Comparison of ENCODE assay signal across 8 cellular contexts in genomic region chr9:97237951-97238851, GRCh38.
DNase-seq lines count a peak whose midpoint lies in the region; ATAC-seq and TF ChIP-seq lines count a peak whose summit lies in the region.

No MANE protein-coding gene starts in this region.

- no peak for TF ChIP-seq CTCF in colonic mucosa (IDR thresholded peaks at IDR 0.05)

- CTCF ChIA-PET in HEK293T (lab: Yijun Ruan, JAX): interaction anchor here (0.6 kb wide), 1 partner anchor 149 kb away, joined by 3 read pairs; no protein-coding TSS in a partner anchor
- CTCF ChIA-PET in activated CD4-positive, alpha-beta T cell treated with anti-CD3 and anti-CD28 coated beads, Interleukin-2, amount 10 ng/mL, durations not matched to agents 7 days and 5 days (lab: Charles Lee): interaction anchor here (1.4 to 2.3 kb wide), 2 partner anchors 17 to 382 kb away, joined by 6 to 9 read pairs; no protein-coding TSS in a partner anchor

- H3K4me1 Mint-ChIP-seq in activated CD4-positive, alpha-beta T cell treated with anti-CD3 and anti-CD28 coated beads, Interleukin-2, amount 10 ng/mL, durations not matched to agents 7 days and 5 days: peaks cover 25% of the 10 kb centered on the region

- peak overlapping the region; percentile 59 for H3K4me3 ChIP-seq in colonic mucosa

- no peaks in the 10 kb centered on the region for H3K27me3 ChIP-seq in colonic mucosa

- H3K36me3 Mint-ChIP-seq in activated CD4-positive, alpha-beta T cell treated with anti-CD3 and anti-CD28 coated beads, Interleukin-2, amount 10 ng/mL, durations not matched to agents 7 days and 5 days (ENCODE audit: low read depth): no peaks in the 10 kb centered on the region

- peak overlapping the region; percentile 88 for H3K4me3 Mint-ChIP-seq in activated CD4-positive, alpha-beta T cell treated with anti-CD3 and anti-CD28 coated beads, Interleukin-2, amount 10 ng/mL, durations not matched to agents 7 days and 5 days

- H3K27ac ChIP-seq in colonic mucosa: peak overlapping the region; percentile 41

- H3K9ac ChIP-seq in colonic mucosa (ENCODE audit: low read depth in 2 of 2, low read length in 2 of 2): peak overlapping the region; percentile 66 to 73

- H3K27me3 Mint-ChIP-seq in activated CD4-positive, alpha-beta T cell treated with anti-CD3 and anti-CD28 coated beads, Interleukin-2, amount 10 ng/mL, durations not matched to agents 7 days and 5 days: no peaks in the 10 kb centered on the region

- POLR2A ChIA-PET in HEK293T (lab: Yijun Ruan, JAX): interaction anchor here (0.6 to 2.3 kb wide), 16 partner anchors 9 to 396 kb away, joined by 3 to 21 read pairs (median 4); partner anchors contain the start of genes NCBP1 and TSTD2
- POLR2A ChIA-PET in activated CD4-positive, alpha-beta T cell treated with anti-CD3 and anti-CD28 coated beads, Interleukin-2, amount 10 ng/mL, durations not matched to agents 7 days and 5 days (lab: Charles Lee): interaction anchor here (1.3 kb wide), 1 partner anchor 395 kb away, joined by 4 read pairs; the partner anchor contains the start of gene TSTD2

- H3K9me3 Mint-ChIP-seq in activated CD4-positive, alpha-beta T cell treated with anti-CD3 and anti-CD28 coated beads, Interleukin-2, amount 10 ng/mL, durations not matched to agents 7 days and 5 days: no peaks in the 10 kb centered on the region

- peak overlapping the region; percentile 97 for H3K27ac Mint-ChIP-seq in activated CD4-positive, alpha-beta T cell treated with anti-CD3 and anti-CD28 coated beads, Interleukin-2, amount 10 ng/mL, durations not matched to agents 7 days and 5 days

- H3K36me3 ChIP-seq in colonic mucosa: no peaks in the 10 kb centered on the region

- DNase-seq in C1 segment of cervical spinal cord (lab: John Stamatoyannopoulos, UW) (peak; percentile 44 to 91 (median 78)), HEK293T (ENCODE audit: extremely low spot score) (peak; percentile 69), NCI-H460 (ENCODE audit: extremely low read depth, low read depth) (peak; percentile 28), colonic mucosa (peak; percentile 72), kidney glomerular epithelial cell (lab: John Stamatoyannopoulos, UW) (peak; percentile 78)
- DNase-seq in activated CD4-positive, alpha-beta T cell treated with anti-CD3 and anti-CD28 coated beads, Interleukin-2, amount 10 ng/mL, durations not matched to agents 7 days and 5 days: peak; percentile 89
- peak; percentile 53 to 54 for DNase-seq in stimulated activated CD4-positive, alpha-beta T cell treated with anti-CD3 and anti-CD28 coated beads, Interleukin-15, amount 100 ng/mL, for 1 hour (ENCODE audit: low read depth in 1 of 2, low spot score in 1 of 2)

- no peak for ATAC-seq in GM18858 (IDR thresholded peaks at IDR 0.05; ENCODE audit: unreplicated experiment)

- intact Hi-C loops in colonic mucosa (cut with DNase I): no loop called here

- H3K4me1 ChIP-seq in colonic mucosa: peaks cover 4% of the 10 kb centered on the region

- no peaks in the 10 kb centered on the region for H3K9me3 ChIP-seq in colonic mucosa

TF ChIP-seq in HEK293T, 16 proteins besides CTCF, POLR2A, EP300 and RAD21:
- TF ChIP-seq LEF1 (IDR thresholded peaks at IDR 0.05; ENCODE audit: borderline replicate concordance) (no peak), L3MBTL2 (conservative IDR thresholded peaks at IDR 0.05) (peak; percentile 98)

Comparison
In these comparisons a context has a peak if more than half of its experiments do, and no peak if none do; other contexts are left out.
1. DNase-seq: peak in every context shown above with its lines; median percentile 89 in activated CD4-positive, alpha-beta T cell treated with anti-CD3 and anti-CD28 coated beads, Interleukin-2, amount 10 ng/mL, durations not matched to agents 7 days and 5 days; 78 in C1 segment of cervical spinal cord; 78 in kidney glomerular epithelial cell; 72 in colonic mucosa; 69 in HEK293T; 54 in stimulated activated CD4-positive, alpha-beta T cell treated with anti-CD3 and anti-CD28 coated beads, Interleukin-15, amount 100 ng/mL, for 1 hour; 28 in NCI-H460.